ENCODE assay signal across 1 cellular context in the genomic region with DNA sequence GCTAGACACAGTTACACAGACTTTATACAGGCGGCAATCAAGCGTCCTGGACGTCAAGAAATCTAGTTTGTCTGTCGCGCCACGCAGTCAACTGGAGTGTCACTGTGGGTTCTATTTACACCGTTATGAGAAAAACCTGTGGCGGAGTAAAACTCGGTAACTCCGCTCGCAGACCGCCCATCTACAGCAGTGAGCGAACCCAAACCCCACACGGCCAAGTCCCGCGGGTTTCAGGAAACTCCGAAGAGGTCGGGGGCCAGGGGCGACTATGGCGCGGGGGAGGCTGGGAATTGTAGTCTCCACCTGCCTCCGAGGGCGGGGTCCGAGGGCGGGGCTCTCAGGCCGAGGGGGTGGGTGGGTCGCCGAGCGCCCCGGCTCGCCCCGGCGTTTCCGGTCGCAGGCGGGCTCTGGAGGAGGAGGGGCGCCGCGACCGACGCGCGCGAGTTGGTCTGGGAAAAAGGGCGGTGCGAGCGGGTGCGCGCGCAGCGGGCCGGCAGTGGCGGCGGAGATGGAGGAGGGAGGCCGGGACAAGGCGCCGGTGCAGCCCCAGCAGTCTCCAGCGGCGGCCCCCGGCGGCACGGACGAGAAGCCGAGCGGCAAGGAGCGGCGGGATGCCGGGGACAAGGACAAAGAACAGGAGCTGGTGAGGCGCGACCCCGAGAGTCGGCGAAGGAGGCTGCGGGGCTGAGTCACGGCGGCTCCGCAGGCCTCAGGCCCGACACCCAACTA.
TF ChIP-seq lines count a peak whose summit lies in the region.

PSMD2 (plus strand) TSS at position 483 of the 729 bp plus-strand sequence; CDS start at position 509, 26 bp downstream.

TF ChIP-seq in HepG2, 621 proteins besides CTCF, POLR2A, EP300 and RAD21 (continued from another document and continues in another):
- no peak for TF ChIP-seq SOX13 (IDR thresholded peaks at IDR 0.05)
- 0 out of 4 replicates have a peak, but pooled peaks of 1 of the 2 experiments have one; percentile 6 for TF ChIP-seq SOX13 (CRISPR knock-in tag; conservative IDR thresholded peaks at IDR 0.05 in 1 of 2, IDR thresholded peaks at IDR 0.05 in 1 of 2)
- TF ChIP-seq, protein P1, sequence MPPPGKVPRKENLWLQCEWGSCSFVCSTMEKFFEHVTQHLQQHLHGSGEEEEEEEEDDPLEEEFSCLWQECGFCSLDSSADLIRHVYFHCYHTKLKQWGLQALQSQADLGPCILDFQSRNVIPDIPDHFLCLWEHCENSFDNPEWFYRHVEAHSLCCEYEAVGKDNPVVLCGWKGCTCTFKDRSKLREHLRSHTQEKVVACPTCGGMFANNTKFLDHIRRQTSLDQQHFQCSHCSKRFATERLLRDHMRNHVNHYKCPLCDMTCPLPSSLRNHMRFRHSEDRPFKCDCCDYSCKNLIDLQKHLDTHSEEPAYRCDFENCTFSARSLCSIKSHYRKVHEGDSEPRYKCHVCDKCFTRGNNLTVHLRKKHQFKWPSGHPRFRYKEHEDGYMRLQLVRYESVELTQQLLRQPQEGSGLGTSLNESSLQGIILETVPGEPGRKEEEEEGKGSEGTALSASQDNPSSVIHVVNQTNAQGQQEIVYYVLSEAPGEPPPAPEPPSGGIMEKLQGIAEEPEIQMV (CRISPR knock-in tag; IDR thresholded peaks at IDR 0.05; ENCODE audit: low read depth) = 0 out of 2 replicates have a peak, but pooled peaks have one; percentile 6
- 0 out of 2 replicates have a peak, but pooled peaks have one; percentile 16 for TF ChIP-seq KAT7 (CRISPR knock-in tag; IDR thresholded peaks at IDR 0.05; ENCODE audit: borderline replicate concordance)
- peak; percentile 83; the same call in 1 of the 2 replicates for TF ChIP-seq ZNF501 (CRISPR knock-in tag; IDR thresholded peaks at IDR 0.05)
- TF ChIP-seq, protein P2, sequence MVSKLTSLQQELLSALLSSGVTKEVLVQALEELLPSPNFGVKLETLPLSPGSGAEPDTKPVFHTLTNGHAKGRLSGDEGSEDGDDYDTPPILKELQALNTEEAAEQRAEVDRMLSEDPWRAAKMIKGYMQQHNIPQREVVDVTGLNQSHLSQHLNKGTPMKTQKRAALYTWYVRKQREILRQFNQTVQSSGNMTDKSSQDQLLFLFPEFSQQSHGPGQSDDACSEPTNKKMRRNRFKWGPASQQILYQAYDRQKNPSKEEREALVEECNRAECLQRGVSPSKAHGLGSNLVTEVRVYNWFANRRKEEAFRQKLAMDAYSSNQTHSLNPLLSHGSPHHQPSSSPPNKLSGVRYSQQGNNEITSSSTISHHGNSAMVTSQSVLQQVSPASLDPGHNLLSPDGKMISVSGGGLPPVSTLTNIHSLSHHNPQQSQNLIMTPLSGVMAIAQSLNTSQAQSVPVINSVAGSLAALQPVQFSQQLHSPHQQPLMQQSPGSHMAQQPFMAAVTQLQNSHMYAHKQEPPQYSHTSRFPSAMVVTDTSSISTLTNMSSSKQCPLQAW (CRISPR knock-in tag; IDR thresholded peaks at IDR 0.05) = no peak; the same call in 1 of the 2 replicates
- TF ChIP-seq, protein P3, sequence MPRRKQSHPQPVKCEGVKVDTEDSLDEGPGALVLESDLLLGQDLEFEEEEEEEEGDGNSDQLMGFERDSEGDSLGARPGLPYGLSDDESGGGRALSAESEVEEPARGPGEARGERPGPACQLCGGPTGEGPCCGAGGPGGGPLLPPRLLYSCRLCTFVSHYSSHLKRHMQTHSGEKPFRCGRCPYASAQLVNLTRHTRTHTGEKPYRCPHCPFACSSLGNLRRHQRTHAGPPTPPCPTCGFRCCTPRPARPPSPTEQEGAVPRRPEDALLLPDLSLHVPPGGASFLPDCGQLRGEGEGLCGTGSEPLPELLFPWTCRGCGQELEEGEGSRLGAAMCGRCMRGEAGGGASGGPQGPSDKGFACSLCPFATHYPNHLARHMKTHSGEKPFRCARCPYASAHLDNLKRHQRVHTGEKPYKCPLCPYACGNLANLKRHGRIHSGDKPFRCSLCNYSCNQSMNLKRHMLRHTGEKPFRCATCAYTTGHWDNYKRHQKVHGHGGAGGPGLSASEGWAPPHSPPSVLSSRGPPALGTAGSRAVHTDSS (CRISPR knock-in tag; conservative IDR thresholded peaks at IDR 0.05) = 0 out of 2 replicates have a peak, but pooled peaks have one; percentile 47
- peak; percentile 66 for TF ChIP-seq ZNF574 (CRISPR knock-in tag; IDR thresholded peaks at IDR 0.05)
- TF ChIP-seq TMF1 (CRISPR knock-in tag; IDR thresholded peaks at IDR 0.05; ENCODE audit: low read depth) = no peak
- no peak for TF ChIP-seq ZNF451 (CRISPR knock-in tag; IDR thresholded peaks at IDR 0.05)
- TF ChIP-seq ARHGAP35 (CRISPR knock-in tag; IDR thresholded peaks at IDR 0.05; ENCODE audit: borderline replicate concordance) = peak; percentile 71; the same call in 1 of the 2 replicates
- peak; percentile 57; the same call in 1 of the 2 replicates for TF ChIP-seq IKZF5 (CRISPR knock-in tag; IDR thresholded peaks at IDR 0.05)
- no peak; the same call in 1 of the 2 replicates for TF ChIP-seq ZNF430 (CRISPR knock-in tag; IDR thresholded peaks at IDR 0.05)
- TF ChIP-seq ZNF512 (CRISPR knock-in tag; IDR thresholded peaks at IDR 0.05) = no peak
- TF ChIP-seq, protein P4, sequence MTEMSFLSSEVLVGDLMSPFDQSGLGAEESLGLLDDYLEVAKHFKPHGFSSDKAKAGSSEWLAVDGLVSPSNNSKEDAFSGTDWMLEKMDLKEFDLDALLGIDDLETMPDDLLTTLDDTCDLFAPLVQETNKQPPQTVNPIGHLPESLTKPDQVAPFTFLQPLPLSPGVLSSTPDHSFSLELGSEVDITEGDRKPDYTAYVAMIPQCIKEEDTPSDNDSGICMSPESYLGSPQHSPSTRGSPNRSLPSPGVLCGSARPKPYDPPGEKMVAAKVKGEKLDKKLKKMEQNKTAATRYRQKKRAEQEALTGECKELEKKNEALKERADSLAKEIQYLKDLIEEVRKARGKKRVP (CRISPR knock-in tag; IDR thresholded peaks at IDR 0.05) = no peak; a peak in 1 of 4 replicates
- TF ChIP-seq ZBTB3 (CRISPR knock-in tag; IDR thresholded peaks at IDR 0.05; ENCODE audit: borderline replicate concordance, low read depth) = no peak
- TF ChIP-seq ZNF552 (CRISPR knock-in tag; IDR thresholded peaks at IDR 0.05; ENCODE audit: borderline replicate concordance) = no peak
- TF ChIP-seq ZNF333 (CRISPR knock-in tag; IDR thresholded peaks at IDR 0.05; ENCODE audit: borderline replicate concordance) = no peak
- no peak for TF ChIP-seq ATF5 (CRISPR knock-in tag; IDR thresholded peaks at IDR 0.05; ENCODE audit: low read depth)
- TF ChIP-seq NR1H2 (CRISPR knock-in tag; IDR thresholded peaks at IDR 0.05; ENCODE audit: borderline replicate concordance, low read depth) = no peak
- TF ChIP-seq ISL2 (CRISPR knock-in tag; IDR thresholded peaks at IDR 0.05) = 0 out of 2 replicates have a peak, but pooled peaks have one; percentile 16
- TF ChIP-seq DNMT1 (CRISPR knock-in tag; IDR thresholded peaks at IDR 0.05) = no peak
- no peak for TF ChIP-seq ZNF775 (CRISPR knock-in tag; IDR thresholded peaks at IDR 0.05; ENCODE audit: borderline replicate concordance)
- TF ChIP-seq ZNF546 (CRISPR knock-in tag; conservative IDR thresholded peaks at IDR 0.05) = no peak
- TF ChIP-seq ZBTB1 (CRISPR knock-in tag; IDR thresholded peaks at IDR 0.05; ENCODE audit: borderline replicate concordance) = no peak
- no peak for TF ChIP-seq CENPBD1 (CRISPR knock-in tag; IDR thresholded peaks at IDR 0.05; ENCODE audit: borderline replicate concordance, low read depth)
- peak; percentile 68; the same call in 1 of the 2 replicates for TF ChIP-seq YEATS4 (CRISPR knock-in tag; IDR thresholded peaks at IDR 0.05; ENCODE audit: borderline replicate concordance)
- TF ChIP-seq TOE1 (CRISPR knock-in tag; IDR thresholded peaks at IDR 0.05) = 0 out of 2 replicates have a peak, but pooled peaks have one; percentile 80
- TF ChIP-seq, protein P5, sequence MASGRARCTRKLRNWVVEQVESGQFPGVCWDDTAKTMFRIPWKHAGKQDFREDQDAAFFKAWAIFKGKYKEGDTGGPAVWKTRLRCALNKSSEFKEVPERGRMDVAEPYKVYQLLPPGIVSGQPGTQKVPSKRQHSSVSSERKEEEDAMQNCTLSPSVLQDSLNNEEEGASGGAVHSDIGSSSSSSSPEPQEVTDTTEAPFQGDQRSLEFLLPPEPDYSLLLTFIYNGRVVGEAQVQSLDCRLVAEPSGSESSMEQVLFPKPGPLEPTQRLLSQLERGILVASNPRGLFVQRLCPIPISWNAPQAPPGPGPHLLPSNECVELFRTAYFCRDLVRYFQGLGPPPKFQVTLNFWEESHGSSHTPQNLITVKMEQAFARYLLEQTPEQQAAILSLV (CRISPR knock-in tag; IDR thresholded peaks at IDR 0.05; ENCODE audit: borderline replicate concordance) = peak; percentile 48; the same call in 1 of the 2 replicates
- no peak for TF ChIP-seq BCL3 (CRISPR knock-in tag; IDR thresholded peaks at IDR 0.05)
